In the genomic region with DNA sequence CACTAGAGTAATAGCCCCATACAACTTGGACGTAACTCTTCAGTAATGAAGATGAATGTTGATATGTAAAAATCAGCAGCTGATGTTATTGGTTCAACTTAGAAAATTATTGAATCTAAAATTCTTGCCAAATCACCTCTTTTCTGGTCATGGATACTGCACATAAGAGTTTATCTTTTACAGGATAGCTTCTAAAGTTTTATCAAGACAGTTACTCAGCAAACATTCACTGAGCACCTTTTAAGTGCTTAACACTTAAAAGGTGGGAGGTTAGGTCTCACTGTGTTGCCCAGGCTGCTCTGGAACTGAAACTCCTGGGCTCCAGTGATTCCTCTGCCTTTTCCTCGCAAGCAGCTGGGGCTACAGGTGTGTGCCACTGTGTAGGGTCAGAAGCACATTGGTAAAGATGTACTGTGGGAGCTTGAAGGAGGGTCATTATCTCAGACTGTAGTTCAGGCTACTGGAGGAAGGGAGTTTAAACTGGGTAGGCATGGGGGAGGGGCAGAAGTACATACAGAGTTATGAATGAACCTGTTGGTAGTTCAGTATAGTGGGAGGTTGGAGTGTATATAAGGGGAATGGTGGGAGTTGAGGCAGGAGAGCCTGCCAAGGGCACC, we compare ENCODE assay signal across 11 cellular contexts. TPM values are rescaled to one million over a fixed set of nuclear protein-coding genes. Genes with fewer than 3 reads are reported as not detected.
A peak's percentile ranks its signal among the peaks of the same experiment; 100 is the strongest.
DNase-seq lines count a peak whose midpoint lies in the region; FAIRE-seq and TF ChIP-seq lines count a peak whose summit lies in the region.
"Had no signal": no experiment of that assay in that cellular context is flagged by ENCODE, and none has a peak within 500 bp of the region (broad histone marks: within the 10 kb centered on the region; RNA-seq: fewer than 3 reads in every experiment).

No MANE protein-coding gene starts in this region.

- TF ChIP-seq POLR2A in GM12892 (IDR thresholded peaks at IDR 0.05; ENCODE audit: low read depth, low read length) = no peak
- TF ChIP-seq POLR2A in spleen (IDR thresholded peaks at IDR 0.05) = no peak

- H3K27me3 Mint-ChIP-seq in Caco-2 (ENCODE audit: insufficient read depth, unreplicated experiment) (no peaks in the 10 kb centered on the region), IgD-negative memory B cell (no peaks in the 10 kb centered on the region), neural crest cell (ENCODE audit: low read depth) (peaks cover 4% of the 10 kb centered on the region)
- H3K27me3 Mint-ChIP-seq: activated CD4-positive, alpha-beta T cell treated with anti-CD3 and anti-CD28 coated beads for 36 hours had no signal

- H3K9me3 Mint-ChIP-seq in Caco-2 (ENCODE audit: unreplicated experiment) (no peaks in the 10 kb centered on the region), IgD-negative memory B cell (peaks cover 0 to 2% (median 0%) of the 10 kb centered on the region in 3 donors), neural crest cell (no peaks in the 10 kb centered on the region)

- H3K27ac ChIP-seq in coronary artery (peak overlapping the region in 1 of 2 donors; percentile 0), spleen (no peak overlapping the region)
- H3K27ac ChIP-seq: thyroid gland had no signal

- H3K4me3 Mint-ChIP-seq in Caco-2 (ENCODE audit: unreplicated experiment) (peak overlapping the region; percentile 67), IgD-negative memory B cell (peak overlapping the region in 3 of 4 donors; percentile 72 to 93 (median 87)), neural crest cell (peak overlapping the region; percentile 89)

- H3K4me3 ChIP-seq in Caco-2 (ENCODE audit: low read depth, low read length) = peak overlapping the region; percentile 81
- H3K4me3 ChIP-seq in coronary artery = peak overlapping the region; percentile 94
- H3K4me3 ChIP-seq in spleen = peak overlapping the region in 2 of 8 donors; percentile 85 to 98
- H3K4me3 ChIP-seq: thyroid gland had no signal

- CTCF ChIA-PET in Caco-2 (lab: Charles Lee) = no interaction called here

- WGBS in spleen, 5 donors = 69 to 86% (median 75%) methylated on average over 2 of the region's 2 CpGs

- TF ChIP-seq CTCF in Caco-2 (IDR thresholded peaks at IDR 0.05; ENCODE audit: insufficient read depth in 1 of 2, low read depth in 1 of 2, low read length in 1 of 2, severe bottlenecking in 1 of 2, unreplicated experiment in 1 of 2) = no peak
- no peak for TF ChIP-seq CTCF in coronary artery (IDR thresholded peaks at IDR 0.05)
- no peak for TF ChIP-seq CTCF in neural crest cell (conservative IDR thresholded peaks at IDR 0.05)
- TF ChIP-seq CTCF in spleen (IDR thresholded peaks at IDR 0.05 in 8 of 11, conservative IDR thresholded peaks at IDR 0.05 in 3 of 11) = no peak

- DNase-seq in Caco-2 (no peak), coronary artery (ENCODE audit: low spot score) (no peak), neural crest cell (ENCODE audit: low read depth, low spot score) (no peak), GF-D8 (lab: John Stamatoyannopoulos, UW) (no peak), GM12892 (ENCODE audit: insufficient read length) (no peak), spleen (no peak), SW480 (ENCODE audit: low spot score) (no peak)
- DNase-seq: activated CD4-positive, alpha-beta T cell treated with anti-CD3 and anti-CD28 coated beads for 36 hours; thyroid gland had no signal

- H3K4me1 ChIP-seq in Caco-2 (peaks cover 51% of the 10 kb centered on the region), spleen (peaks cover 10 to 76% (median 53%) of the 10 kb centered on the region in 6 donors)

- FAIRE-seq in GM12892 (lab: Jason Lieb, UNC) = no peak

- POLR2A ChIA-PET in Caco-2 (lab: Charles Lee) = no interaction called here

- H3K9me3 ChIP-seq in Caco-2 = no peaks in the 10 kb centered on the region
- H3K9me3 ChIP-seq in spleen = no peaks in the 10 kb centered on the region
- H3K9me3 ChIP-seq: HAP-1, thyroid gland had no signal

- H3K4me1 Mint-ChIP-seq in Caco-2 (ENCODE audit: low read depth, unreplicated experiment) (peaks cover 49% of the 10 kb centered on the region), IgD-negative memory B cell (peaks cover 46 to 58% (median 56%) of the 10 kb centered on the region in 3 donors), neural crest cell (peaks cover 57% of the 10 kb centered on the region)

- intact Hi-C loops in Caco-2 (cut with micrococcal nuclease; ENCODE audit: unreplicated experiment) = loop anchor here (5.0 kb wide), 1 partner anchor 43 kb away; no protein-coding TSS in a partner anchor
- intact Hi-C loops in spleen (cut with DNase I; ENCODE audit: low total_unique reads) = loop anchor here (5.0 kb wide), 1 partner anchor 78 kb away; no protein-coding TSS in a partner anchor

- H3K27ac Mint-ChIP-seq in Caco-2 (ENCODE audit: unreplicated experiment) (peak overlapping the region; percentile 4), IgD-negative memory B cell (peak overlapping the region in 1 of 3 donors; percentile 30), neural crest cell (ENCODE audit: unreplicated experiment) (no peak overlapping the region)
- H3K27ac Mint-ChIP-seq: activated CD4-positive, alpha-beta T cell treated with anti-CD3 and anti-CD28 coated beads for 36 hours had no signal

- no peaks in the 10 kb centered on the region; the same call in 1 of the 2 replicates for H3K36me3 ChIP-seq in Caco-2 (ENCODE audit: control insufficient read depth, insufficient read depth, low read length)
- H3K36me3 ChIP-seq in spleen = no peaks in the 10 kb centered on the region
- H3K36me3 ChIP-seq: thyroid gland had no signal

- H3K36me3 Mint-ChIP-seq in Caco-2 (ENCODE audit: insufficient read depth, unreplicated experiment) (peaks cover 51% of the 10 kb centered on the region), IgD-negative memory B cell (peaks cover 8% of the 10 kb centered on the region), neural crest cell (ENCODE audit: low read depth) (peaks cover 14% of the 10 kb centered on the region)

- no peaks in the 10 kb centered on the region for H3K27me3 ChIP-seq in Caco-2 (replicated peaks; ENCODE audit: control insufficient read depth, insufficient read depth, low read length)
- no peaks in the 10 kb centered on the region for H3K27me3 ChIP-seq in spleen (replicated peaks in 1 of 7)
- H3K27me3 ChIP-seq: thyroid gland had no signal

- BruUV-seq in Caco-2 (replicated peaks; lab: Mats Ljungman, UMichigan) = no TSS peak

RNA-seq across cellular contexts. Expression of gene MPZL1, which starts 2.0 kb away (rescaled TPM):
- total RNA-seq in Caco-2 (2022) (273 and 280 TPM in 2 replicates), neural crest cell (113 and 114 TPM in 2 replicates), spleen (10 to 100 TPM; 43.0 to 65.8 (median 59.8) TPM)
- polyA plus RNA-seq in IgD-negative memory B cell (33.8 TPM), spleen (10 to 100 TPM; 12.0 to 20.4 (median 17.5) TPM)
- 31.9 TPM for polyA plus RNA-seq in GM12892 (2012; ENCODE audit: missing spikeins)
